Comparison of ENCODE assay signal across 14 cellular contexts in the genomic region with DNA sequence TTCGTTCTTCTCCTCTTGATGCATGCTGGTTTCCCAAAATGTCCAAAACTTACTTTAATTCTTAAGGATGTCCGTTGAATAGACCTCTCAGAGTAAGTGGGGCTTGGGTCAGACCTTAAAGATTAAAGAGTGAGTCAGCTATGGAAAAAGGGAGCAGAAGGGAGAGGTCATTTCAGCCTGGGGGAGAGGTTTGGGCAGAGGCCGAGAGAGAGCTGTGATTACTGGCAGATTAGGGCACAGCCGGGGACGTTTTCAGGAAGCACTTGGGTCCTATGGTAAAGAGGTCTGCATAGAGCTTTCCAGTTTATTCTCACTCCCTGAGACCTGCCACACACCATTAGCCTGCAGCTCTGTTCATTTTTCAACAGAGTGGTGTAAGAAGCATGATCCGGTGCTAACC. TPM values are rescaled to one million over a fixed set of nuclear protein-coding genes. Genes with fewer than 3 reads are reported as not detected.
DNase-seq lines count a peak whose midpoint lies in the region; ATAC-seq and TF ChIP-seq lines count a peak whose summit lies in the region.
"Had no signal": no experiment of that assay in that cellular context is flagged by ENCODE, and none has a peak within 500 bp of the region (broad histone marks: within the 10 kb centered on the region; RNA-seq: fewer than 3 reads in every experiment).

No MANE protein-coding gene starts in this region.

- H3K36me3 Mint-ChIP-seq in activated naive CD4-positive, alpha-beta T cell treated with anti-CD3 and anti-CD28 coated beads, Interleukin-2, amount 50 U/mL, for 72 hours, result peaks cover 7 to 9% of the 10 kb centered on the region in 2 donors

- in situ Hi-C loops in GM13977 (cut with MboI; ENCODE audit: low pct_unique_long_range_greater_than_20kb, low sequenced_read_pairs, unreplicated experiment), result no loop called here

- peaks cover 0 to 100% of the 10 kb centered on the region in 2 donors for H3K36me3 ChIP-seq in gastroesophageal sphincter

- no peak for TF ChIP-seq POLR2A in gastroesophageal sphincter (IDR thresholded peaks at IDR 0.05)

- H3K27ac Mint-ChIP-seq in activated naive CD4-positive, alpha-beta T cell treated with anti-CD3 and anti-CD28 coated beads, Interleukin-2, amount 50 U/mL, for 72 hours, result peak overlapping the region; percentile 47 to 51
- H3K27ac Mint-ChIP-seq: GM23338 had no signal

- no peaks in the 10 kb centered on the region for H3K9me3 ChIP-seq in gastroesophageal sphincter
- H3K9me3 ChIP-seq: BLaER1 treated with 17β-estradiol and CSF1 and Interleukin-3, amounts not matched to agents 10 nM and 100 nM had no signal

- WGBS in gastroesophageal sphincter (ENCODE audit: low coverage in 1 of 2), 2 donors, result 84 to 93% methylated on average over 3 to 5 of the region's 6 CpGs

- no peaks in the 10 kb centered on the region for H3K9me3 Mint-ChIP-seq in activated naive CD4-positive, alpha-beta T cell treated with anti-CD3 and anti-CD28 coated beads, Interleukin-2, amount 50 U/mL, for 72 hours
- H3K9me3 Mint-ChIP-seq: CD4-positive, CD25-positive, alpha-beta regulatory T cell; GM23338 had no signal

- DNase-seq in activated naive CD4-positive, alpha-beta T cell treated with anti-CD3 and anti-CD28 coated beads, Interleukin-2, amount 50 U/mL, for 72 hours (ENCODE audit: low spot score in 2 of 2), result no peak
- DNase-seq in activated naive CD4-positive, alpha-beta T cell (lab: John Stamatoyannopoulos, UW), result no peak
- DNase-seq in GM13977 (ENCODE audit: low spot score), result no peak
- no peak for DNase-seq in NCI-H526 (lab: John Stamatoyannopoulos, UW)
- DNase-seq: ACHN; CD4-positive, CD25-positive, alpha-beta regulatory T cell; DMS53; GF-D8; H7 had no signal

- H3K4me3 ChIP-seq in gastroesophageal sphincter, result no peak overlapping the region
- H3K4me3 ChIP-seq: BLaER1 treated with 17β-estradiol and CSF1 and Interleukin-3, amounts not matched to agents 10 nM and 100 nM; GM23338 had no signal

- no peak for TF ChIP-seq EP300 in gastroesophageal sphincter (IDR thresholded peaks at IDR 0.05)

- TF ChIP-seq CTCF in gastroesophageal sphincter (IDR thresholded peaks at IDR 0.05) (no peak), GM13977 (IDR thresholded peaks at IDR 0.05; ENCODE audit: extremely low read depth, insufficient read depth, missing control alignments) (no peak)

- H3K27ac ChIP-seq in angular gyrus (ENCODE audit: low read depth, low read length), result peak overlapping the region; percentile 69
- H3K27ac ChIP-seq in gastroesophageal sphincter, result peak overlapping the region in 3 of 4 donors; percentile 1 to 66 (median 40)
- H3K27ac ChIP-seq: BLaER1 treated with 17β-estradiol and CSF1 and Interleukin-3, amounts not matched to agents 10 nM and 100 nM had no signal

- no peaks in the 10 kb centered on the region for H3K27me3 ChIP-seq in gastroesophageal sphincter
- H3K27me3 ChIP-seq: BLaER1 treated with 17β-estradiol and CSF1 and Interleukin-3, amounts not matched to agents 10 nM and 100 nM had no signal

- peaks cover 0 to 26% (median 0%) of the 10 kb centered on the region in 3 donors for H3K4me1 ChIP-seq in gastroesophageal sphincter

- ATAC-seq in activated naive CD4-positive, alpha-beta T cell treated with anti-CD3 and anti-CD28 coated beads, Interleukin-2, amount 50 U/mL, for 72 hours, result no peak
- ATAC-seq in gastroesophageal sphincter, result no peak
- ATAC-seq in GM19467 (IDR thresholded peaks at IDR 0.05; ENCODE audit: unreplicated experiment), result no peak
- ATAC-seq: GM23338 had no signal

RNA-seq across cellular contexts. Expression of gene ST3GAL3, which starts 14.0 kb away (rescaled TPM):
- 10 to 100 TPM; 21.8 to 22.3 TPM for total RNA-seq in activated naive CD4-positive, alpha-beta T cell treated with anti-CD3 and anti-CD28 coated beads, Interleukin-2, amount 50 U/mL, for 72 hours
- total RNA-seq in gastroesophageal sphincter, result 10 to 100 TPM; 30.2 to 41.4 (median 33.2) TPM

RNA-seq across cellular contexts. Expression of gene KDM4A, which starts 43.4 kb away (rescaled TPM):
- 10 to 100 TPM; 28.9 to 50.1 TPM for total RNA-seq in activated naive CD4-positive, alpha-beta T cell treated with anti-CD3 and anti-CD28 coated beads, Interleukin-2, amount 50 U/mL, for 72 hours
- 10 to 100 TPM; 17.0 to 22.9 (median 19.5) TPM for total RNA-seq in gastroesophageal sphincter
